Comparison of ENCODE assay signal across 15 cellular contexts in genomic region chr4:180557348-180557747, GRCh38.
DNase-seq lines count a peak whose midpoint lies in the region; ATAC-seq, FAIRE-seq and TF ChIP-seq lines count a peak whose summit lies in the region.
"Had no signal": no experiment of that assay in that cellular context is flagged by ENCODE, and none has a peak within 500 bp of the region (broad histone marks: within the 10 kb centered on the region; RNA-seq: fewer than 3 reads in every experiment).

No MANE protein-coding gene starts in this region.

- peak; percentile 86 for ATAC-seq in GM21390 (IDR thresholded peaks at IDR 0.05; ENCODE audit: unreplicated experiment)
- ATAC-seq in left lobe of liver = no peak

- H4K20me1 ChIP-seq in DOHH2 (ENCODE audit: control insufficient read depth, insufficient read depth, low read depth, low read length) (no peaks in the 10 kb centered on the region), KMS-11 (ENCODE audit: insufficient read depth) (no peaks in the 10 kb centered on the region), H1 (replicated peaks in 1 of 2; ENCODE audit: control insufficient read depth in 1 of 2, insufficient read depth in 2 of 2, low read length in 2 of 2) (no peaks in the 10 kb centered on the region)

- H3K23ac ChIP-seq in H1 (ENCODE audit: insufficient read length) = no peak overlapping the region

- TF ChIP-seq RAD21 in H1 (IDR thresholded peaks at IDR 0.05 in 1 of 2, conservative IDR thresholded peaks at IDR 0.05 in 1 of 2; ENCODE audit: low read depth in 2 of 2, low read length in 2 of 2) = no peak

- no peak overlapping the region for H3K27ac ChIP-seq in DOHH2 (ENCODE audit: low read depth, low read length)
- H3K27ac ChIP-seq in KMS-11 = no peak overlapping the region
- H3K27ac ChIP-seq in H1 (ENCODE audit: low read depth, low read length) = no peak overlapping the region
- H3K27ac ChIP-seq: SK-N-MC, spleen had no signal

- DNase-seq in H1 (ENCODE audit: low read depth in 1 of 2, low spot score in 2 of 2) (no peak), immature natural killer cell (no peak), left lobe of liver (ENCODE audit: low spot score) (no peak), hypothalamus (lab: John Stamatoyannopoulos, UW) (no peak)
- no peak for DNase-seq in activated CD8-positive, alpha-beta memory T cell treated with anti-CD3 and anti-CD28 coated beads for 24 hours
- DNase-seq: activated CD4-positive, alpha-beta T cell treated with anti-CD3 and anti-CD28 coated beads for 48 hours; activated naive CD4-positive, alpha-beta T cell; CD8-positive, alpha-beta memory T cell; Karpas-422; spleen had no signal

- no peaks in the 10 kb centered on the region for H3K23me2 ChIP-seq in H1 (ENCODE audit: low read depth, low read length)

- H4K8ac ChIP-seq in H1 (ENCODE audit: extremely low read depth, insufficient read depth, low read length) = no peak overlapping the region

- H3K79me2 ChIP-seq in DOHH2 (ENCODE audit: control insufficient read depth, low read length) (no peaks in the 10 kb centered on the region), KMS-11 (ENCODE audit: insufficient read depth, low read depth) (no peaks in the 10 kb centered on the region), H1 (ENCODE audit: control insufficient read depth in 1 of 2, insufficient read depth in 2 of 2, low read length in 2 of 2) (no peaks in the 10 kb centered on the region)

- H2AFZ ChIP-seq in KMS-11 (ENCODE audit: low read depth) (no peak overlapping the region), H1 (ENCODE audit: low read length) (no peak overlapping the region)

- 86% methylated on average over 3 of the region's 3 CpGs; no CpG with 5 or more reads in 1 of the 2 experiments for WGBS in H1 (ENCODE audit: extremely low coverage in 1 of 2, insufficient coverage in 1 of 2, insufficient read length in 1 of 2, insufficient replicate concordance in 2 of 2, low coverage in 1 of 2, low lambda C conversion rate in 2 of 2, missing lambda C conversion rate in 1 of 2), 2 experiments

- no peak overlapping the region for H3K14ac ChIP-seq in H1 (ENCODE audit: insufficient read length)

- H3F3A ChIP-seq in DOHH2 (ENCODE audit: control insufficient read depth, insufficient read depth) = no peaks in the 10 kb centered on the region

- H2BK15ac ChIP-seq in H1 (ENCODE audit: low read length) = no peak overlapping the region

- FAIRE-seq in H1 (lab: Jason Lieb, UNC) = peak; percentile 55
- FAIRE-seq: islet of Langerhans had no signal

- H3K79me1 ChIP-seq in H1 (ENCODE audit: low read depth, low read length) = no peaks in the 10 kb centered on the region

- no peak for TF ChIP-seq EP300 in H1 (IDR thresholded peaks at IDR 0.05; ENCODE audit: borderline replicate concordance in 1 of 2, low read depth in 2 of 2, low read length in 2 of 2)

- H3K4me2 ChIP-seq in DOHH2 (ENCODE audit: low read length) (no peak overlapping the region), KMS-11 (no peak overlapping the region), H1 (ENCODE audit: insufficient read depth in 1 of 2, low read depth in 2 of 2, low read length in 2 of 2) (no peak overlapping the region)

- H3K9me3 ChIP-seq in DOHH2 (ENCODE audit: control insufficient read depth, insufficient read depth, low read length) = no peaks in the 10 kb centered on the region
- no peaks in the 10 kb centered on the region for H3K9me3 ChIP-seq in H1 (ENCODE audit: insufficient read depth in 2 of 2, low read depth in 1 of 2, low read length in 1 of 2)
- H3K9me3 ChIP-seq: spleen had no signal

- CTCF ChIA-PET in H1 (lab: Charles Lee; ENCODE audit: partially characterized antibody) = interaction anchor here (0.7 to 3.7 kb wide), 28 partner anchors 8 to 1229 kb away, joined by 3 to 23 read pairs (median 4); no protein-coding TSS in a partner anchor

- no peak overlapping the region for H2AK5ac ChIP-seq in H1 (ENCODE audit: low read depth, low read length)

- no peak overlapping the region for H3K27ac Mint-ChIP-seq in immature natural killer cell
- H3K27ac Mint-ChIP-seq: CD8-positive, alpha-beta memory T cell had no signal

- no peaks in the 10 kb centered on the region for H3K27me3 Mint-ChIP-seq in immature natural killer cell (ENCODE audit: low read depth in 3 of 3)
- H3K27me3 Mint-ChIP-seq: CD8-positive, alpha-beta memory T cell had no signal

- H3K27me3 ChIP-seq in DOHH2 (ENCODE audit: control insufficient read depth, low read length) (no peaks in the 10 kb centered on the region), KMS-11 (ENCODE audit: insufficient read depth, low read depth) (no peaks in the 10 kb centered on the region), H1 (replicated peaks in 1 of 4; ENCODE audit: control insufficient read depth in 3 of 4, extremely low read depth in 1 of 4, insufficient read depth in 3 of 4, low read length in 3 of 4) (no peaks in the 10 kb centered on the region)
- H3K27me3 ChIP-seq: spleen had no signal

- no peak overlapping the region for H3K9ac ChIP-seq in KMS-11
- no peak overlapping the region for H3K9ac ChIP-seq in H1 (replicated peaks in 1 of 4; ENCODE audit: extremely low read depth in 1 of 4, low read depth in 3 of 4, low read length in 3 of 4)

- TF ChIP-seq POLR2A in H1 (IDR thresholded peaks at IDR 0.05; ENCODE audit: control extremely low read depth in 1 of 2, low read depth in 2 of 2, low read length in 2 of 2) = no peak

- peaks cover 0 to 18% (median 9%) of the 10 kb centered on the region in 6 donors for H3K9me3 Mint-ChIP-seq in immature natural killer cell

- no peaks in the 10 kb centered on the region for H3K4me1 Mint-ChIP-seq in immature natural killer cell
- H3K4me1 Mint-ChIP-seq: CD8-positive, alpha-beta memory T cell had no signal

- no peak overlapping the region for H3K4ac ChIP-seq in H1 (replicated peaks; ENCODE audit: insufficient read length, low read depth, low read length)

- H3K9me2 ChIP-seq in DOHH2 (replicated peaks; ENCODE audit: control insufficient read depth, low read length) = no peaks in the 10 kb centered on the region

- no peak overlapping the region for H3K18ac ChIP-seq in H1 (ENCODE audit: extremely low read depth, low read length)

- H4K91ac ChIP-seq in H1 (replicated peaks; ENCODE audit: insufficient read length, low read length) = no peak overlapping the region

- H3K4me1 ChIP-seq in DOHH2 (ENCODE audit: control insufficient read depth, low read length) (no peaks in the 10 kb centered on the region), KMS-11 (ENCODE audit: low read depth, poor library complexity, severe bottlenecking) (no peaks in the 10 kb centered on the region), H1 (replicated peaks in 1 of 4; ENCODE audit: control insufficient read depth in 3 of 4, insufficient read depth in 4 of 4, low read length in 3 of 4) (peaks cover 0 to 4% (median 0%) of the 10 kb centered on the region in 4 experiments; a peak in 2 of 7 replicates)
- H3K4me1 ChIP-seq: spleen had no signal

- H2BK120ac ChIP-seq in H1 (replicated peaks; ENCODE audit: low read depth, low read length) = no peak overlapping the region

- H3K36me3 ChIP-seq in DOHH2 (ENCODE audit: control insufficient read depth, low read length) (no peaks in the 10 kb centered on the region), KMS-11 (ENCODE audit: insufficient read depth) (no peaks in the 10 kb centered on the region), H1 (ENCODE audit: control insufficient read depth in 2 of 4, insufficient read depth in 4 of 4, low read length in 3 of 4) (no peaks in the 10 kb centered on the region)
- H3K36me3 ChIP-seq: spleen had no signal

- POLR2A ChIA-PET in H1 (lab: Charles Lee; ENCODE audit: partially characterized antibody) = no interaction called here

- peak; percentile 58 for TF ChIP-seq CTCF in DOHH2 (IDR thresholded peaks at IDR 0.05; ENCODE audit: low read depth, low read length, poor library complexity, severe bottlenecking)
- TF ChIP-seq CTCF in KMS-11 (conservative IDR thresholded peaks at IDR 0.05; ENCODE audit: low read depth, low read length) = peak; percentile 71
- TF ChIP-seq CTCF in H1 (IDR thresholded peaks at IDR 0.05; ENCODE audit: control extremely low read depth in 1 of 3, insufficient read depth in 1 of 3, low read depth in 1 of 3, low read length in 3 of 3) = peak in 2 of 3 experiments; percentile 14 to 23; a peak in 2 of 4 replicates

- no peaks in the 10 kb centered on the region for H3K36me3 Mint-ChIP-seq in immature natural killer cell
- H3K36me3 Mint-ChIP-seq: CD8-positive, alpha-beta memory T cell had no signal

- no peak overlapping the region for H3K4me3 ChIP-seq in DOHH2 (ENCODE audit: low read length)
- no peak overlapping the region for H3K4me3 ChIP-seq in KMS-11 (IDR thresholded peaks at IDR 0.05; ENCODE audit: insufficient read depth, low read depth, low read length)
- H3K4me3 ChIP-seq in H1 (ENCODE audit: extremely low read depth in 1 of 4, insufficient read depth in 2 of 4, low read depth in 3 of 4, low read length in 4 of 4) = no peak overlapping the region
- H3K4me3 ChIP-seq: SK-N-MC, spleen had no signal

- H3K4me3 Mint-ChIP-seq in immature natural killer cell = no peak overlapping the region
- H3K4me3 Mint-ChIP-seq: CD8-positive, alpha-beta memory T cell had no signal

- no peak overlapping the region for H2BK5ac ChIP-seq in H1 (ENCODE audit: low read depth, low read length)

- no peak overlapping the region for H3K56ac ChIP-seq in H1 (replicated peaks; ENCODE audit: insufficient read length, low read depth, low read length)

- no peak overlapping the region for H2BK12ac ChIP-seq in H1 (ENCODE audit: low read depth, low read length)

- no peak overlapping the region for H2BK20ac ChIP-seq in H1 (ENCODE audit: low read length)

- H4K5ac ChIP-seq in H1 (ENCODE audit: insufficient read length, low read depth, low read length) = no peak overlapping the region

TF ChIP-seq in H1, 55 proteins besides CTCF, POLR2A, EP300 and RAD21:
- TF ChIP-seq RBBP5 (IDR thresholded peaks at IDR 0.05; ENCODE audit: borderline replicate concordance, low read depth, low read length) (no peak), CEBPB (IDR thresholded peaks at IDR 0.05; ENCODE audit: low read depth, low read length) (peak; percentile 57), ZNF274 (IDR thresholded peaks at IDR 0.05; ENCODE audit: borderline replicate concordance, extremely low read depth, low read length) (no peak)

Comparison
In these comparisons a context has a peak if more than half of its experiments do, and no peak if none do; other contexts are left out.
1. CTCF ChIP-seq: peak in every context shown above with its lines; median percentile 71 in KMS-11; 58 in DOHH2; 18 in H1.